1 cellular context compared by ENCODE assay signal in genomic region chr17:28357061-28357900, GRCh38.
TF ChIP-seq lines count a peak whose summit lies in the region.

POLDIP2 (minus strand) TSS chr17:28357527; CDS start chr17:28357448, 79 bp downstream.

TF ChIP-seq in GM12878, 131 proteins besides CTCF, POLR2A, EP300 and RAD21 (continued from another document):
- TF ChIP-seq RELB (IDR thresholded peaks at IDR 0.05; ENCODE audit: low read depth) (peak; percentile 100), BACH1 (IDR thresholded peaks at IDR 0.05; ENCODE audit: borderline replicate concordance) (peak; percentile 86), LARP7 (IDR thresholded peaks at IDR 0.05) (peak; percentile 79), CUX1 (IDR thresholded peaks at IDR 0.05; ENCODE audit: insufficient replicate concordance, low read depth, low read length) (no peak), ZNF592 (IDR thresholded peaks at IDR 0.05) (peak; percentile 56; the same call in 1 of the 2 replicates), SP1 (IDR thresholded peaks at IDR 0.05; ENCODE audit: low read depth, low read length) (no peak), IKZF2 (IDR thresholded peaks at IDR 0.05) (no peak), EZH2 (IDR thresholded peaks at IDR 0.05; ENCODE audit: borderline replicate concordance, control insufficient read depth, low read depth, low read length) (no peak), MLLT1 (IDR thresholded peaks at IDR 0.05) (0 out of 2 replicates have a peak, but pooled peaks have one; percentile 35), CHD1 (IDR thresholded peaks at IDR 0.05; ENCODE audit: low read depth, low read length) (no peak), PML (IDR thresholded peaks at IDR 0.05; ENCODE audit: low read length) (peak; percentile 73), SKIL (IDR thresholded peaks at IDR 0.05; ENCODE audit: low read depth, poor library complexity, severe bottlenecking) (peak; percentile 44), POU2F2 (IDR thresholded peaks at IDR 0.05; ENCODE audit: borderline replicate concordance, low read depth, low read length) (no peak)
TF ChIP-seq in GM12878: peak in this region for 66.
